8 cellular contexts compared by ENCODE assay signal in genomic region chrX:110087485-110088356, GRCh38.
DNase-seq lines count a peak whose midpoint lies in the region; ATAC-seq, FAIRE-seq and TF ChIP-seq lines count a peak whose summit lies in the region.

No MANE protein-coding gene starts in this region.

- H3K9me1 ChIP-seq in keratinocyte (ENCODE audit: control insufficient read depth, extremely low read depth, insufficient read depth, low read length), result no peaks in the 10 kb centered on the region

- dilution Hi-C loops in keratinocyte (cut with MboI; ENCODE audit: extremely low pct_ligation_motif_present, low sequenced_read_pairs), result no loop called here

- peak; percentile 68 for FAIRE-seq in keratinocyte (lab: Jason Lieb, UNC)

- H3K36me3 ChIP-seq in keratinocyte (ENCODE audit: control insufficient read depth in 2 of 2, extremely low read depth in 1 of 2, insufficient read depth in 2 of 2, low read length in 2 of 2), result no peaks in the 10 kb centered on the region

- H3K4me3 ChIP-seq in keratinocyte (ENCODE audit: control insufficient read depth in 2 of 3, extremely low read depth in 1 of 3, insufficient read depth in 2 of 3, low read depth in 1 of 3, low read length in 3 of 3), result peak overlapping the region; percentile 3 to 59 (median 31)

- no peak for TF ChIP-seq CTCF in keratinocyte (optimal IDR thresholded peaks at IDR 0.05 in 1 of 3, IDR thresholded peaks at IDR 0.05 in 1 of 3, conservative IDR thresholded peaks at IDR 0.05 in 1 of 3; ENCODE audit: extremely low read depth in 1 of 3, insufficient read depth in 2 of 3, low read length in 3 of 3)

- peak; percentile 80 for DNase-seq in A172 (ENCODE audit: low spot score)
- DNase-seq in H4 (ENCODE audit: low spot score), result peak; percentile 83
- peak; percentile 15 for DNase-seq in T1000 (lab: John Stamatoyannopoulos, UW)
- peak; percentile 84 for DNase-seq in keratinocyte (ENCODE audit: low read depth, low spot score)
- DNase-seq in NCI-H146 (lab: John Stamatoyannopoulos, UW), result no peak
- no peak for DNase-seq in NCI-H1436 (lab: John Stamatoyannopoulos, UW)
- DNase-seq in nucleus accumbens (lab: John Stamatoyannopoulos, UW), result no peak

- H2AFZ ChIP-seq in keratinocyte (ENCODE audit: control insufficient read depth, low read length), result no peak overlapping the region

- peak overlapping the region; percentile 82 for H3K4me2 ChIP-seq in keratinocyte (ENCODE audit: control insufficient read depth, extremely low read depth, insufficient read depth, low read depth, low read length)

- peaks cover 5% of the 10 kb centered on the region for H3K79me2 ChIP-seq in keratinocyte (ENCODE audit: control insufficient read depth, insufficient read depth, low read length)

- H3K9me3 ChIP-seq in keratinocyte (ENCODE audit: control insufficient read depth, low read depth, low read length), result no peaks in the 10 kb centered on the region

- peaks cover 23% of the 10 kb centered on the region for H3K4me1 ChIP-seq in keratinocyte (ENCODE audit: control insufficient read depth, extremely low read depth, insufficient read depth, low read length)

- H3K27ac ChIP-seq in keratinocyte (ENCODE audit: control insufficient read depth, insufficient read depth, low read length), result peak overlapping the region; percentile 99

- H4K20me1 ChIP-seq in keratinocyte (ENCODE audit: control insufficient read depth, extremely low read depth, insufficient read depth, low read length), result no peaks in the 10 kb centered on the region

- H3K9ac ChIP-seq in keratinocyte (ENCODE audit: control insufficient read depth, extremely low read depth, insufficient read depth, low read length), result peak overlapping the region; percentile 84

- H3K27me3 ChIP-seq in keratinocyte (ENCODE audit: control insufficient read depth, extremely low read depth, insufficient read depth, low read length), result no peaks in the 10 kb centered on the region

- no peak for ATAC-seq in HG03025 (IDR thresholded peaks at IDR 0.05; ENCODE audit: low FRiP score, unreplicated experiment)

Comparison
In these comparisons a context has a peak if more than half of its experiments do, and no peak if none do; other contexts are left out.
1. DNase-seq: peak in A172 (single experiment), H4 (single experiment), T1000 (single experiment) and keratinocyte (single experiment); none in NCI-H146 (single experiment), NCI-H1436 (single experiment) and nucleus accumbens (0 of 56).